Comparison of ENCODE assay signal across 1 cellular context in genomic region chr6:31690231-31691077, GRCh38.
TF ChIP-seq lines count a peak whose summit lies in the region.

No MANE protein-coding gene starts in this region.

TF ChIP-seq in K562, 482 proteins besides CTCF, POLR2A, EP300 and RAD21 (continued from another document and continues in another):
- no peak for TF ChIP-seq RBFOX2 (IDR thresholded peaks at IDR 0.05; ENCODE audit: low read depth, low read length)
- peak; percentile 56; the same call in 1 of the 2 replicates for TF ChIP-seq FOXK1 (CRISPR knock-in tag; IDR thresholded peaks at IDR 0.05; ENCODE audit: borderline replicate concordance)
- no peak for TF ChIP-seq E2F1 (CRISPR knock-in tag; IDR thresholded peaks at IDR 0.05)
- TF ChIP-seq HES1 (IDR thresholded peaks at IDR 0.05; ENCODE audit: low read depth): peak; percentile 70
- TF ChIP-seq TRIM28 (IDR thresholded peaks at IDR 0.05): peak; percentile 63; the same call in 1 of the 2 replicates
- TF ChIP-seq SREBF2 (CRISPR knock-in tag; IDR thresholded peaks at IDR 0.05): no peak; the same call in 1 of the 2 replicates
- peak; percentile 99 for TF ChIP-seq GATAD2A (IDR thresholded peaks at IDR 0.05)
- TF ChIP-seq E4F1 (CRISPR knock-in tag; IDR thresholded peaks at IDR 0.05; ENCODE audit: borderline replicate concordance): peak; percentile 15; the same call in 1 of the 2 replicates
- TF ChIP-seq SIRT6 (IDR thresholded peaks at IDR 0.05; ENCODE audit: low read depth, low read length): no peak
- no peak for TF ChIP-seq ZNF655 (CRISPR knock-in tag; IDR thresholded peaks at IDR 0.05)
- no peak for TF ChIP-seq ZKSCAN8 (CRISPR knock-in tag; IDR thresholded peaks at IDR 0.05)
- peak; percentile 77 for TF ChIP-seq MBD2 (IDR thresholded peaks at IDR 0.05; ENCODE audit: borderline replicate concordance, low read depth)
- TF ChIP-seq MEF2D (tag; conservative IDR thresholded peaks at IDR 0.05; ENCODE audit: low read depth): peak; percentile 56; the same call in 1 of the 2 replicates
- TF ChIP-seq ZMIZ1 (IDR thresholded peaks at IDR 0.05; ENCODE audit: low read depth in 2 of 2, low read length in 2 of 2): peak in 1 of 2 experiments; percentile 1; a peak in 1 of 4 replicates
- no peak for TF ChIP-seq KAT8 (IDR thresholded peaks at IDR 0.05; ENCODE audit: low read depth)
- TF ChIP-seq HNRNPLL (IDR thresholded peaks at IDR 0.05; ENCODE audit: low read depth, low read length, poor library complexity, severe bottlenecking): no peak
- TF ChIP-seq ZNF239 (CRISPR knock-in tag; IDR thresholded peaks at IDR 0.05): no peak
- TF ChIP-seq SMARCA4 (IDR thresholded peaks at IDR 0.05): peak; percentile 100
- TF ChIP-seq HMG20A (CRISPR knock-in tag; conservative IDR thresholded peaks at IDR 0.05): no peak
- TF ChIP-seq E2F3 (CRISPR knock-in tag; IDR thresholded peaks at IDR 0.05): no peak
- peak; percentile 78; the same call in 1 of the 2 replicates for TF ChIP-seq PATZ1 (CRISPR knock-in tag; IDR thresholded peaks at IDR 0.05; ENCODE audit: borderline replicate concordance)
- TF ChIP-seq ZBTB11 (CRISPR knock-in tag; IDR thresholded peaks at IDR 0.05): peak in 2 of 3 experiments; percentile 9 to 57; a peak in 2 of 6 replicates
- TF ChIP-seq ZNF224 (CRISPR knock-in tag; IDR thresholded peaks at IDR 0.05): 0 out of 2 replicates have a peak, but pooled peaks have one; percentile 18
- TF ChIP-seq NR2F6 (CRISPR knock-in tag; IDR thresholded peaks at IDR 0.05): 0 out of 2 replicates have a peak, but pooled peaks have one; percentile 7
- peak; percentile 96 for TF ChIP-seq BCOR (IDR thresholded peaks at IDR 0.05)
- peak; percentile 73; the same call in 1 of the 2 replicates for TF ChIP-seq MTA2 (IDR thresholded peaks at IDR 0.05; ENCODE audit: low read depth)
- TF ChIP-seq BHLHE40 (IDR thresholded peaks at IDR 0.05; ENCODE audit: low read length): no peak; the same call in 1 of the 2 replicates
- TF ChIP-seq NCOA2 (IDR thresholded peaks at IDR 0.05; ENCODE audit: partially characterized antibody in 2 of 2): no peak
- TF ChIP-seq KLF16 (IDR thresholded peaks at IDR 0.05): peak; percentile 85
- TF ChIP-seq ZNF316 (IDR thresholded peaks at IDR 0.05): peak; percentile 85
- no peak for TF ChIP-seq ZBTB1 (CRISPR knock-in tag; IDR thresholded peaks at IDR 0.05; ENCODE audit: borderline replicate concordance, low read depth)
- no peak for TF ChIP-seq ZNF449 (CRISPR knock-in tag; IDR thresholded peaks at IDR 0.05)
- no peak for TF ChIP-seq ZC3H11A (IDR thresholded peaks at IDR 0.05; ENCODE audit: low read depth, low read length)
- TF ChIP-seq ZNF79 (CRISPR knock-in tag; IDR thresholded peaks at IDR 0.05; ENCODE audit: low read depth): no peak
- no peak for TF ChIP-seq HOMEZ (CRISPR knock-in tag; IDR thresholded peaks at IDR 0.05)
- no peak for TF ChIP-seq CTCFL (IDR thresholded peaks at IDR 0.05; ENCODE audit: borderline replicate concordance, insufficient read depth, low read depth, low read length, poor library complexity, severe bottlenecking)
- 0 out of 2 replicates have a peak, but pooled peaks have one; percentile 27 for TF ChIP-seq PREB (CRISPR knock-in tag; IDR thresholded peaks at IDR 0.05)
